In genomic region chr1:36464605-36465393, GRCh38 we compare ENCODE assay signal across 1 cellular context.
TF ChIP-seq lines count a peak whose summit lies in the region.

No MANE protein-coding gene starts in this region.

TF ChIP-seq in GM23338, 12 proteins besides CTCF, POLR2A, EP300 and RAD21 (continued from another document):
- TF ChIP-seq ZNF462 (CRISPR knock-in tag; IDR thresholded peaks at IDR 0.05) (no peak), EZH2 (IDR thresholded peaks at IDR 0.05; ENCODE audit: low read depth, unreplicated experiment) (no peak), STAT1 (IDR thresholded peaks at IDR 0.05; ENCODE audit: unreplicated experiment) (no peak), ZNF114 (CRISPR knock-in tag; IDR thresholded peaks at IDR 0.05) (no peak), ZNF331 (CRISPR knock-in tag; IDR thresholded peaks at IDR 0.05; ENCODE audit: low read depth) (no peak), ETS1 (IDR thresholded peaks at IDR 0.05) (no peak), NANOG (IDR thresholded peaks at IDR 0.05; ENCODE audit: borderline replicate concordance) (no peak), REST (IDR thresholded peaks at IDR 0.05; ENCODE audit: unreplicated experiment) (no peak), POLR2AphosphoS5 (IDR thresholded peaks at IDR 0.05; ENCODE audit: low read depth) (no peak), EZH2phosphoT487 (IDR thresholded peaks at IDR 0.05; ENCODE audit: unreplicated experiment) (no peak)
